Comparison of ENCODE assay signal across 8 cellular contexts in the genomic region with DNA sequence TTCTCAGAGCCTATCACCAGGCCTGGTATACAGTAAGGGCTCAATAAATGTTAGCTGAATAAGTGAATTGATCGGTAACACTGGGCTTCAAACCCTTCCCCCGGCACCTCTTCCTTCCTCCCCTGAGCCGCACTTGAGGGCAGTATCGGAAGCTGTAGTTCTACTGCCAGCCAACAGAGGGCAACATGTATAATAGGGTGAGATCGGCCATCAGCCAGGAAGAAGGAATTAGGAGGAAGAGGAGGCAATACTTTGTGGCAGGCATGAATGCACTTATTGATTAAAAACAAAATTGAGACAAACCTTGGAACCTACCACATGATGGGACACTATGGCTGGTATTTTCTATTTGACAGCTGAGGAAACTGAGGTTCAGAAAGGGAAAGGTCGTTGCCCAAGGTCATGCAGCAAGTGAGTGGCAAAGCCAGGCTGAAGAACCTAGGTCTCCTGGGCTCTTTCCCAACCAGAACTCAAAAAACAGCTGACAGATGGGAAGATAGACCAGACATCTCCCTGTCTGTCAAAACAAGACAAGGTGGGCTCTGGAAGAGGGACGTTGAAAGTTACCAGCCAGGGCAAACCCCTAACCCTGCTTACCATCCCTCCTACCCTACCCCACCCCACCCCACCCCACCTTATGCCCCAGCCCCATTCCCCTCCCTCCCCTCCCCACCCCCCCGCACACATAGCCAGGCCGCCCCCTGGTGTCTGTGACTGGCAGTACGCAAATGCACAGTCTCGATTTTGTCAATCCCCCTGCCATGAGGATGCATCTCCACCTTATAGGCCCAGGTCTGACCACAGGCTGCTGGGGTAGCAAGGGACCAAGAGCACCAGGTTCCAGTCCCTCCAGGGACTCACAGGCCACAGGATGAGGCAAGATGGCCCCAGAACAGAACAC.
A peak's percentile ranks its signal among the peaks of the same experiment; 100 is the strongest.
DNase-seq lines count a peak whose midpoint lies in the region; ATAC-seq and TF ChIP-seq lines count a peak whose summit lies in the region.

No MANE protein-coding gene starts in this region.

- no peak for ATAC-seq in left ventricle myocardium superior
- ATAC-seq in HG03045 (IDR thresholded peaks at IDR 0.05; ENCODE audit: unreplicated experiment): no peak

- DNase-seq in AG10803 (ENCODE audit: low read depth) (peak; percentile 29), H7 (peak; percentile 94), SK-MEL-5 (ENCODE audit: low read depth, low spot score) (peak; percentile 76), left ventricle myocardium superior (peak; percentile 37), globus pallidus (ENCODE audit: low spot score) (no peak)
- DNase-seq in activated naive CD4-positive, alpha-beta T cell (lab: John Stamatoyannopoulos, UW): peak; percentile 25 to 62 (median 46)
- DNase-seq in stimulated activated CD4-positive, alpha-beta T cell treated with anti-CD3 and anti-CD28 coated beads, TNF-alpha, amount 100 ng/mL, for 1 hour (ENCODE audit: low read depth in 3 of 3, low spot score in 1 of 3): peak in 2 of 3 donors; percentile 37 to 64

- intact Hi-C loops in left ventricle myocardium superior (cut with micrococcal nuclease): no loop called here

- H3K4me3 ChIP-seq in AG10803 (ENCODE audit: low read length) (no peak overlapping the region), H7 (ENCODE audit: insufficient read depth, low read depth, low read length) (no peak overlapping the region)

- in situ Hi-C loops in SK-MEL-5 (cut with HindIII; ENCODE audit: low pct_unique_long_range_greater_than_20kb, low sequenced_read_pairs): no loop called here

- peak; percentile 70 for TF ChIP-seq CTCF in AG10803 (conservative IDR thresholded peaks at IDR 0.05; ENCODE audit: low read length)

- no peaks in the 10 kb centered on the region for H3K36me3 ChIP-seq in H7 (replicated peaks; ENCODE audit: control insufficient read depth, insufficient read depth, low read length)

- no peaks in the 10 kb centered on the region for H3K27me3 ChIP-seq in H7 (ENCODE audit: control insufficient read depth, insufficient read depth, low read length)
